In the genomic region with DNA sequence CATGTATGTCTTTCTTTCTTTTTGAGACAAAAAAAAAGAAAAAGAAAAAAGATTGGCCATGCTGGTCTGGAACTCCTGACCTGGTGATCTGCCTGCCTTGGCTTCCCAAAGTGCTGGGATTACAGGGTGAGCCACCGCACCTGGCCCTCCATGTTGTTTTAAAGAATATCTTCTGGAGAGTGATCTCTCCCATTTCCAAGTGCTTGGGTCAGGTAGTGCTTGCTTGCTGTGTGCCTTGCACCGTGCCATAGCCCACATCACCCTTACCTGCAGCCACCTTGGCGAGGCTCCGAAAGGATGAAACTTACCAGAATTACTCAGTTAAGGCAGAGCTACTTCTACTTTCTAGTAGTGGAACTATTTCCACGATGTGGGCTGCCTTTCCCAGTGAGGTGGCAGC, we compare ENCODE assay signal across 25 cellular contexts. TPM values are rescaled to one million over a fixed set of nuclear protein-coding genes. Genes with fewer than 3 reads are reported as not detected.
"Had no signal": no experiment of that assay in that cellular context is flagged by ENCODE, and none has a peak within 500 bp of the region (broad histone marks: within the 10 kb centered on the region; RNA-seq: fewer than 3 reads in every experiment).

No MANE protein-coding gene starts in this region.

- H3K4me1 ChIP-seq: colonic mucosa, esophagus muscularis mucosa, foreskin keratinocyte, gastrocnemius medialis, gastroesophageal sphincter, heart left ventricle, heart right ventricle had no signal

- H3K4me3 ChIP-seq: colonic mucosa, coronary artery, dorsolateral prefrontal cortex, esophagus muscularis mucosa, esophagus squamous epithelium, gastrocnemius medialis, gastroesophageal sphincter, heart left ventricle, heart right ventricle had no signal

- H3K27ac ChIP-seq: colonic mucosa, coronary artery, dorsolateral prefrontal cortex, epithelial cell of prostate, esophagus muscularis mucosa, esophagus squamous epithelium, foreskin keratinocyte, gastrocnemius medialis, gastroesophageal sphincter, heart left ventricle, heart right ventricle had no signal

- H3K27me3 ChIP-seq: colonic mucosa, dorsolateral prefrontal cortex, foreskin keratinocyte, gastrocnemius medialis, heart left ventricle had no signal

- ATAC-seq: effector memory CD8-positive, alpha-beta T cell; esophagus mucosa; foreskin keratinocyte; gastrocnemius medialis; gastroesophageal sphincter; heart left ventricle; heart right ventricle had no signal

- H3K36me3 ChIP-seq: colonic mucosa, esophagus muscularis mucosa, esophagus squamous epithelium, gastrocnemius medialis, gastroesophageal sphincter, heart left ventricle, heart right ventricle had no signal

- H3K9me3 ChIP-seq: colonic mucosa, esophagus muscularis mucosa, esophagus squamous epithelium, gastrocnemius medialis, gastroesophageal sphincter, heart left ventricle, heart right ventricle had no signal

- DNase-seq: colonic mucosa; cortex of kidney; dermis blood vessel endothelial cell; dorsolateral prefrontal cortex; effector CD4-positive, alpha-beta T cell; effector CD8-positive, alpha-beta T cell; effector memory CD4-positive, alpha-beta T cell; effector memory CD8-positive, alpha-beta T cell; endodermal cell; erythroblast; esophagus squamous epithelium; foreskin fibroblast; foreskin keratinocyte; foreskin melanocyte; gastrocnemius medialis; glutamatergic neuron; head of caudate nucleus; heart left ventricle; heart right ventricle had no signal

RNA-seq across cellular contexts. Expression of a gene that starts 39.9 kb away (rescaled TPM):
- polyA plus RNA-seq: fibroblast of lung had no signal
